In genomic region chrX:148381603-148382002, GRCh38 we compare ENCODE assay signal across 12 cellular contexts.
A peak's percentile ranks its signal among the peaks of the same experiment; 100 is the strongest.
DNase-seq lines count a peak whose midpoint lies in the region; ATAC-seq, FAIRE-seq and TF ChIP-seq lines count a peak whose summit lies in the region.
"Had no signal": no experiment of that assay in that cellular context is flagged by ENCODE, and none has a peak within 500 bp of the region (broad histone marks: within the 10 kb centered on the region; RNA-seq: fewer than 3 reads in every experiment).

No MANE protein-coding gene starts in this region.

- no peaks in the 10 kb centered on the region for H4K20me1 ChIP-seq in SU-DHL-6 (ENCODE audit: low read depth, low read length)

- peak overlapping the region; percentile 97 for H3K4me2 ChIP-seq in SU-DHL-6 (ENCODE audit: low read depth, low read length, poor library complexity, severe bottlenecking)

- no peaks in the 10 kb centered on the region for H3K27me3 Mint-ChIP-seq in activated CD4-positive, alpha-beta T cell treated with anti-CD3 and anti-CD28 coated beads, Interleukin-2, amount 10 ng/mL, durations not matched to agents 7 days and 5 days
- no peaks in the 10 kb centered on the region for H3K27me3 Mint-ChIP-seq in stimulated activated naive CD8-positive, alpha-beta T cell treated with anti-CD3 and anti-CD28 coated beads, Interleukin-15, Interleukin-2, amounts not matched to agents 100 ng/mL and 50 ng/mL, for 24 hours

- peak; percentile 7 for DNase-seq in activated CD4-positive, alpha-beta T cell treated with anti-CD3 and anti-CD28 coated beads, Interleukin-2, amount 10 ng/mL, durations not matched to agents 7 days and 5 days
- no peak for DNase-seq in activated CD4-positive, alpha-beta T cell treated with anti-CD3 and anti-CD28 coated beads for 4 hours
- DNase-seq in pancreas (no peak), BE2C (no peak), coronary artery (ENCODE audit: low spot score) (no peak)
- DNase-seq: thyroid gland had no signal

- peak overlapping the region; percentile 67 for H2AFZ ChIP-seq in SU-DHL-6 (ENCODE audit: low read depth, low read length, severe bottlenecking)

- WGBS in pancreas, 2 donors = 47 to 59% methylated on average over 2 of the region's 2 CpGs

- H3K4me1 ChIP-seq in pancreas = no peaks in the 10 kb centered on the region
- no peaks in the 10 kb centered on the region for H3K4me1 ChIP-seq in BE2C
- H3K4me1 ChIP-seq: thyroid gland had no signal

- H3F3A ChIP-seq in SU-DHL-6 (ENCODE audit: insufficient read depth) = peaks cover 19% of the 10 kb centered on the region

- H3K9ac ChIP-seq in SU-DHL-6 (ENCODE audit: low read length) = peak overlapping the region; percentile 57

- H3K36me3 Mint-ChIP-seq in activated CD4-positive, alpha-beta T cell treated with anti-CD3 and anti-CD28 coated beads, Interleukin-2, amount 10 ng/mL, durations not matched to agents 7 days and 5 days (ENCODE audit: low read depth) = peaks cover 6% of the 10 kb centered on the region
- H3K36me3 Mint-ChIP-seq in stimulated activated naive CD8-positive, alpha-beta T cell treated with anti-CD3 and anti-CD28 coated beads, Interleukin-15, Interleukin-2, amounts not matched to agents 100 ng/mL and 50 ng/mL, for 24 hours (ENCODE audit: low read depth) = no peaks in the 10 kb centered on the region

- CTCF ChIA-PET in activated CD4-positive, alpha-beta T cell treated with anti-CD3 and anti-CD28 coated beads, Interleukin-2, amount 10 ng/mL, durations not matched to agents 7 days and 5 days (lab: Charles Lee) = no interaction called here

- peaks cover 30% of the 10 kb centered on the region for H3K4me1 Mint-ChIP-seq in activated CD4-positive, alpha-beta T cell treated with anti-CD3 and anti-CD28 coated beads, Interleukin-2, amount 10 ng/mL, durations not matched to agents 7 days and 5 days
- peaks cover 31% of the 10 kb centered on the region for H3K4me1 Mint-ChIP-seq in stimulated activated naive CD8-positive, alpha-beta T cell treated with anti-CD3 and anti-CD28 coated beads, Interleukin-15, Interleukin-2, amounts not matched to agents 100 ng/mL and 50 ng/mL, for 24 hours (ENCODE audit: low read depth)
- H3K4me1 Mint-ChIP-seq: nephron had no signal

- H3K9me3 ChIP-seq in SU-DHL-6 (ENCODE audit: insufficient read depth, low read length) (peaks cover 5% of the 10 kb centered on the region; the same call in 1 of the 2 replicates), pancreas (no peaks in the 10 kb centered on the region), BE2C (no peaks in the 10 kb centered on the region)
- H3K9me3 ChIP-seq: thyroid gland had no signal

- H3K27me3 ChIP-seq in SU-DHL-6 (ENCODE audit: low read length) (no peaks in the 10 kb centered on the region), pancreas (no peaks in the 10 kb centered on the region), BE2C (no peaks in the 10 kb centered on the region)
- H3K27me3 ChIP-seq: thyroid gland had no signal

- no peaks in the 10 kb centered on the region for H3K9me2 ChIP-seq in SU-DHL-6 (replicated peaks; ENCODE audit: insufficient read depth, low read length)

- ATAC-seq in HG02938 (IDR thresholded peaks at IDR 0.05; ENCODE audit: unreplicated experiment) (peak; percentile 38), pancreas (no peak)

- H3K36me3 ChIP-seq in SU-DHL-6 (ENCODE audit: low read length) = no peaks in the 10 kb centered on the region
- H3K36me3 ChIP-seq in pancreas = no peaks in the 10 kb centered on the region
- no peaks in the 10 kb centered on the region for H3K36me3 ChIP-seq in BE2C
- H3K36me3 ChIP-seq: thyroid gland had no signal

- TF ChIP-seq CTCF in SU-DHL-6 (IDR thresholded peaks at IDR 0.05; ENCODE audit: insufficient read depth, low read length, poor library complexity, severe bottlenecking) (no peak), pancreas (IDR thresholded peaks at IDR 0.05) (no peak), BE2C (IDR thresholded peaks at IDR 0.05; ENCODE audit: low read depth, low read length) (no peak), coronary artery (IDR thresholded peaks at IDR 0.05) (no peak)

- POLR2A ChIA-PET in activated CD4-positive, alpha-beta T cell treated with anti-CD3 and anti-CD28 coated beads, Interleukin-2, amount 10 ng/mL, durations not matched to agents 7 days and 5 days (lab: Charles Lee) = no interaction called here

- peak overlapping the region; percentile 69 for H3K4me3 Mint-ChIP-seq in activated CD4-positive, alpha-beta T cell treated with anti-CD3 and anti-CD28 coated beads, Interleukin-2, amount 10 ng/mL, durations not matched to agents 7 days and 5 days
- H3K4me3 Mint-ChIP-seq in stimulated activated naive CD8-positive, alpha-beta T cell treated with anti-CD3 and anti-CD28 coated beads, Interleukin-15, Interleukin-2, amounts not matched to agents 100 ng/mL and 50 ng/mL, for 24 hours = peak overlapping the region; percentile 81
- H3K4me3 Mint-ChIP-seq: nephron had no signal

- FAIRE-seq in pancreas (lab: Jason Lieb, UNC) = no peak
- FAIRE-seq: endometrium, TTC549 had no signal

- H3K27ac Mint-ChIP-seq in activated CD4-positive, alpha-beta T cell treated with anti-CD3 and anti-CD28 coated beads, Interleukin-2, amount 10 ng/mL, durations not matched to agents 7 days and 5 days = peak overlapping the region; percentile 95
- peak overlapping the region; percentile 91 for H3K27ac Mint-ChIP-seq in stimulated activated naive CD8-positive, alpha-beta T cell treated with anti-CD3 and anti-CD28 coated beads, Interleukin-15, Interleukin-2, amounts not matched to agents 100 ng/mL and 50 ng/mL, for 24 hours
- H3K27ac Mint-ChIP-seq: nephron had no signal

- no peaks in the 10 kb centered on the region for H3K79me2 ChIP-seq in SU-DHL-6 (ENCODE audit: insufficient read depth, low read length)

- intact Hi-C loops in pancreas (cut with DNase I) = no loop called here

- peaks cover 9% of the 10 kb centered on the region for H3K9me3 Mint-ChIP-seq in activated CD4-positive, alpha-beta T cell treated with anti-CD3 and anti-CD28 coated beads, Interleukin-2, amount 10 ng/mL, durations not matched to agents 7 days and 5 days
- H3K9me3 Mint-ChIP-seq in stimulated activated naive CD8-positive, alpha-beta T cell treated with anti-CD3 and anti-CD28 coated beads, Interleukin-15, Interleukin-2, amounts not matched to agents 100 ng/mL and 50 ng/mL, for 24 hours = no peaks in the 10 kb centered on the region

- H3K27ac ChIP-seq in SU-DHL-6 (ENCODE audit: low read depth, low read length) = peak overlapping the region; percentile 92
- H3K27ac ChIP-seq in pancreas = no peak overlapping the region
- no peak overlapping the region for H3K27ac ChIP-seq in coronary artery
- H3K27ac ChIP-seq: thyroid gland had no signal

- H3K4me3 ChIP-seq in SU-DHL-6 (ENCODE audit: insufficient read depth, low read length, poor library complexity, severe bottlenecking) = peak overlapping the region; percentile 48
- H3K4me3 ChIP-seq in pancreas = no peak overlapping the region
- H3K4me3 ChIP-seq in BE2C (ENCODE audit: low read depth, low read length) = no peak overlapping the region
- H3K4me3 ChIP-seq in coronary artery = no peak overlapping the region
- H3K4me3 ChIP-seq: thyroid gland had no signal
